Comparison of ENCODE assay signal across 13 cellular contexts in genomic region chr17:4048218-4048617, GRCh38.
DNase-seq lines count a peak whose midpoint lies in the region; ATAC-seq, FAIRE-seq and TF ChIP-seq lines count a peak whose summit lies in the region.
"Had no signal": no experiment of that assay in that cellular context is flagged by ENCODE, and none has a peak within 500 bp of the region (broad histone marks: within the 10 kb centered on the region; RNA-seq: fewer than 3 reads in every experiment).

No MANE protein-coding gene starts in this region.

- peaks cover 21% of the 10 kb centered on the region for H3K4me1 Mint-ChIP-seq in activated CD8-positive, alpha-beta T cell treated with anti-CD3 and anti-CD28 coated beads for 36 hours (ENCODE audit: low read depth)
- peaks cover 29% of the 10 kb centered on the region for H3K4me1 Mint-ChIP-seq in activated CD8-positive, alpha-beta T cell treated with anti-CD3 and anti-CD28 coated beads, Interleukin-2, amount 10 ng/mL, durations not matched to agents 7 days and 5 days (ENCODE audit: low read depth)

- POLR2A ChIA-PET in activated CD8-positive, alpha-beta T cell treated with anti-CD3 and anti-CD28 coated beads for 36 hours (lab: Charles Lee): no interaction called here
- POLR2A ChIA-PET in activated CD8-positive, alpha-beta T cell treated with anti-CD3 and anti-CD28 coated beads, Interleukin-2, amount 10 ng/mL, durations not matched to agents 7 days and 5 days (lab: Charles Lee): no interaction called here
- POLR2A ChIA-PET in K562 (lab: Yijun Ruan, JAX): interaction anchor here (0.7 kb wide), 1 partner anchor 100 kb away, joined by 3 read pairs; no protein-coding TSS in a partner anchor

- WGBS in K562 (ENCODE audit: insufficient coverage, low coverage, missing lambda C conversion rate): 79% methylated on average over 5 of the region's 5 CpGs

- ATAC-seq in activated CD8-positive, alpha-beta T cell treated with anti-CD3 and anti-CD28 coated beads for 36 hours: no peak
- no peak for ATAC-seq in activated CD8-positive, alpha-beta T cell treated with anti-CD3 and anti-CD28 coated beads, Interleukin-2, amount 10 ng/mL, durations not matched to agents 7 days and 5 days
- ATAC-seq in K562: no peak
- ATAC-seq in GM18870 (IDR thresholded peaks at IDR 0.05; ENCODE audit: unreplicated experiment): no peak
- ATAC-seq: HCT116 had no signal

- no peak overlapping the region for H3K9ac ChIP-seq in K562 (ENCODE audit: insufficient read depth in 1 of 2, low read depth in 2 of 2, low read length in 2 of 2)
- H3K9ac ChIP-seq: BLaER1 treated with 17β-estradiol and CSF1 and Interleukin-3, amounts not matched to agents 10 nM and 100 nM had no signal

- no peaks in the 10 kb centered on the region for H3K4me1 ChIP-seq in K562 (replicated peaks in 1 of 2; ENCODE audit: control insufficient read depth in 2 of 2, insufficient read depth in 2 of 2, low read length in 2 of 2)

- no peak overlapping the region for H2AFZ ChIP-seq in K562 (ENCODE audit: low read depth, low read length)

- intact Hi-C loops in activated CD8-positive, alpha-beta T cell treated with anti-CD3 and anti-CD28 coated beads for 36 hours (cut with micrococcal nuclease): no loop called here
- intact Hi-C loops in K562 (cut with micrococcal nuclease): no loop called here

- in situ Hi-C loops in K562 (cut with MboI): no loop called here

- TF ChIP-seq CTCF in activated CD8-positive, alpha-beta T cell treated with anti-CD3 and anti-CD28 coated beads for 36 hours (IDR thresholded peaks at IDR 0.05): no peak
- TF ChIP-seq CTCF in K562 (IDR thresholded peaks at IDR 0.05 in 2 of 3, conservative IDR thresholded peaks at IDR 0.05 in 1 of 3; ENCODE audit: insufficient read depth in 2 of 3, low read depth in 1 of 3, low read length in 3 of 3) (peak in 2 of 3 experiments; percentile 20 to 75; a peak in 3 of 6 replicates), fibroblast of mammary gland (conservative IDR thresholded peaks at IDR 0.05; ENCODE audit: control insufficient read depth, insufficient read depth, low read depth, low read length) (no peak)

- H3K27ac ChIP-seq in K562 (ENCODE audit: extremely low read depth, low read depth, low read length): no peak overlapping the region
- H3K27ac ChIP-seq: BLaER1 treated with 17β-estradiol and CSF1 and Interleukin-3, amounts not matched to agents 10 nM and 100 nM had no signal

- no peaks in the 10 kb centered on the region for H3K9me3 ChIP-seq in K562 (replicated peaks; ENCODE audit: control insufficient read depth, insufficient read depth, low read depth, low read length)
- H3K9me3 ChIP-seq: BLaER1 treated with 17β-estradiol and CSF1 and Interleukin-3, amounts not matched to agents 10 nM and 100 nM had no signal

- no peak overlapping the region for H3K4me2 ChIP-seq in K562 (ENCODE audit: insufficient read depth, low read length)
- H3K4me2 ChIP-seq: BLaER1 treated with 17β-estradiol and CSF1 and Interleukin-3, amounts not matched to agents 10 nM and 100 nM had no signal

- no peak overlapping the region for H3K4me3 Mint-ChIP-seq in activated CD8-positive, alpha-beta T cell treated with anti-CD3 and anti-CD28 coated beads for 36 hours
- H3K4me3 Mint-ChIP-seq in activated CD8-positive, alpha-beta T cell treated with anti-CD3 and anti-CD28 coated beads, Interleukin-2, amount 10 ng/mL, durations not matched to agents 7 days and 5 days: no peak overlapping the region
- H3K4me3 Mint-ChIP-seq: CD4-positive, CD25-positive, alpha-beta regulatory T cell had no signal

- H3K27ac Mint-ChIP-seq in activated CD8-positive, alpha-beta T cell treated with anti-CD3 and anti-CD28 coated beads for 36 hours: peak overlapping the region; percentile 20
- H3K27ac Mint-ChIP-seq in activated CD8-positive, alpha-beta T cell treated with anti-CD3 and anti-CD28 coated beads, Interleukin-2, amount 10 ng/mL, durations not matched to agents 7 days and 5 days: no peak overlapping the region

- CTCF ChIA-PET in activated CD8-positive, alpha-beta T cell treated with anti-CD3 and anti-CD28 coated beads for 36 hours (lab: Charles Lee): interaction anchor here (0.6 kb wide), 1 partner anchor 325 kb away, joined by 3 read pairs; the partner anchor contains the start of gene HASPIN
- CTCF ChIA-PET in activated CD8-positive, alpha-beta T cell treated with anti-CD3 and anti-CD28 coated beads, Interleukin-2, amount 10 ng/mL, durations not matched to agents 7 days and 5 days (lab: Charles Lee): interaction anchor here (0.8 to 0.9 kb wide), 2 partner anchors 135 to 205 kb away, joined by 3 read pairs; no protein-coding TSS in a partner anchor
- CTCF ChIA-PET in K562 (lab: Yijun Ruan, JAX; ENCODE audit: low intra/inter-chr PET ratio): no interaction called here

- H4K20me1 ChIP-seq in K562 (replicated peaks; ENCODE audit: control insufficient read depth, insufficient read depth, low read length): no peaks in the 10 kb centered on the region

- no peaks in the 10 kb centered on the region for H3K9me1 ChIP-seq in K562 (ENCODE audit: control insufficient read depth, insufficient read depth, low read length)

- peaks cover 44% of the 10 kb centered on the region for H3K36me3 Mint-ChIP-seq in activated CD8-positive, alpha-beta T cell treated with anti-CD3 and anti-CD28 coated beads for 36 hours (ENCODE audit: low read depth)
- H3K36me3 Mint-ChIP-seq in activated CD8-positive, alpha-beta T cell treated with anti-CD3 and anti-CD28 coated beads, Interleukin-2, amount 10 ng/mL, durations not matched to agents 7 days and 5 days (ENCODE audit: low read depth): peaks cover 65% of the 10 kb centered on the region

- TF ChIP-seq RAD21 in K562 (CRISPR knock-in tag; conservative IDR thresholded peaks at IDR 0.05 in 1 of 2, IDR thresholded peaks at IDR 0.05 in 1 of 2): no peak

- H3K36me3 ChIP-seq in K562 (ENCODE audit: control insufficient read depth, insufficient read depth, low read length): peaks cover 68% of the 10 kb centered on the region

- no peaks in the 10 kb centered on the region for H3K79me2 ChIP-seq in K562 (ENCODE audit: control insufficient read depth, insufficient read depth, low read length)

- no peaks in the 10 kb centered on the region for H3K27me3 ChIP-seq in K562 (ENCODE audit: control insufficient read depth in 2 of 2, insufficient read depth in 2 of 2, low read length in 2 of 2)
- H3K27me3 ChIP-seq: BLaER1 treated with 17β-estradiol and CSF1 and Interleukin-3, amounts not matched to agents 10 nM and 100 nM had no signal

- no peak for TF ChIP-seq EP300 in K562 (IDR thresholded peaks at IDR 0.05; ENCODE audit: low read length)

- BruUV-seq in K562 (replicated peaks; lab: Mats Ljungman, UMichigan): no TSS peak

- no peak for DNase-seq in activated CD8-positive, alpha-beta T cell treated with anti-CD3 and anti-CD28 coated beads for 36 hours
- DNase-seq in activated CD8-positive, alpha-beta T cell treated with anti-CD3 and anti-CD28 coated beads, Interleukin-2, amount 10 ng/mL, durations not matched to agents 7 days and 5 days: no peak
- DNase-seq in K562 (ENCODE audit: extremely low read depth in 1 of 4, low spot score in 3 of 4) (peak in 1 of 4 experiments; percentile 5), fibroblast of mammary gland (ENCODE audit: low read depth) (peak; percentile 4), urothelium cell line (ENCODE audit: low spot score) (peak; percentile 3), pons (ENCODE audit: low spot score) (no peak)
- DNase-seq: 8988T; ACHN; CD4-positive, CD25-positive, alpha-beta regulatory T cell; DMS53 had no signal

- no peaks in the 10 kb centered on the region for H3K27me3 Mint-ChIP-seq in activated CD8-positive, alpha-beta T cell treated with anti-CD3 and anti-CD28 coated beads for 36 hours
- no peaks in the 10 kb centered on the region for H3K27me3 Mint-ChIP-seq in activated CD8-positive, alpha-beta T cell treated with anti-CD3 and anti-CD28 coated beads, Interleukin-2, amount 10 ng/mL, durations not matched to agents 7 days and 5 days (ENCODE audit: low read depth)
- H3K27me3 Mint-ChIP-seq: CD4-positive, CD25-positive, alpha-beta regulatory T cell had no signal

- no peak overlapping the region for H3K4me3 ChIP-seq in K562
- H3K4me3 ChIP-seq in fibroblast of mammary gland (ENCODE audit: control insufficient read depth, low read depth, low read length): no peak overlapping the region
- H3K4me3 ChIP-seq: BLaER1 treated with 17β-estradiol and CSF1 and Interleukin-3, amounts not matched to agents 10 nM and 100 nM had no signal

- TF ChIP-seq POLR2A in K562 (conservative IDR thresholded peaks at IDR 0.05): no peak

- H3K9me3 Mint-ChIP-seq in activated CD8-positive, alpha-beta T cell treated with anti-CD3 and anti-CD28 coated beads for 36 hours: no peaks in the 10 kb centered on the region
- H3K9me3 Mint-ChIP-seq in activated CD8-positive, alpha-beta T cell treated with anti-CD3 and anti-CD28 coated beads, Interleukin-2, amount 10 ng/mL, durations not matched to agents 7 days and 5 days (ENCODE audit: insufficient read depth): no peaks in the 10 kb centered on the region
- H3K9me3 Mint-ChIP-seq: CD4-positive, CD25-positive, alpha-beta regulatory T cell had no signal

- no peak for FAIRE-seq in K562 (lab: Jason Lieb, UNC)
- no peak for FAIRE-seq in urothelium cell line (lab: Jason Lieb, UNC)

TF ChIP-seq in K562, 482 proteins besides CTCF, POLR2A, EP300 and RAD21 (continues in another document):
- TF ChIP-seq RB1 (IDR thresholded peaks at IDR 0.05; ENCODE audit: low read depth) (no peak), TCFL5 (CRISPR knock-in tag; conservative IDR thresholded peaks at IDR 0.05) (no peak), MCM5 (IDR thresholded peaks at IDR 0.05; ENCODE audit: low read depth) (no peak), FOXK2 (conservative IDR thresholded peaks at IDR 0.05 in 1 of 2, IDR thresholded peaks at IDR 0.05 in 1 of 2; ENCODE audit: low read depth in 2 of 2) (no peak), SMC3 (conservative IDR thresholded peaks at IDR 0.05; ENCODE audit: insufficient read depth, low read depth, low read length) (no peak), HMBOX1 (IDR thresholded peaks at IDR 0.05) (no peak), FOS (IDR thresholded peaks at IDR 0.05; ENCODE audit: extremely low read depth, insufficient read length) (no peak), LEF1 (IDR thresholded peaks at IDR 0.05) (no peak), RFX1 (IDR thresholded peaks at IDR 0.05) (no peak)

Comparison
In these comparisons a context has a peak if more than half of its experiments do, and no peak if none do; other contexts are left out.
1. DNase-seq: peak in fibroblast of mammary gland (single experiment) and urothelium cell line (single experiment); none in activated CD8-positive, alpha-beta T cell treated with anti-CD3 and anti-CD28 coated beads for 36 hours (single experiment), activated CD8-positive, alpha-beta T cell treated with anti-CD3 and anti-CD28 coated beads, Interleukin-2, amount 10 ng/mL, durations not matched to agents 7 days and 5 days (single experiment) and pons (single experiment).
2. CTCF ChIP-seq: peak in K562 (2 of 3); none in activated CD8-positive, alpha-beta T cell treated with anti-CD3 and anti-CD28 coated beads for 36 hours (single experiment) and fibroblast of mammary gland (single experiment).